Comparison of ENCODE assay signal across 9 cellular contexts in the genomic region with DNA sequence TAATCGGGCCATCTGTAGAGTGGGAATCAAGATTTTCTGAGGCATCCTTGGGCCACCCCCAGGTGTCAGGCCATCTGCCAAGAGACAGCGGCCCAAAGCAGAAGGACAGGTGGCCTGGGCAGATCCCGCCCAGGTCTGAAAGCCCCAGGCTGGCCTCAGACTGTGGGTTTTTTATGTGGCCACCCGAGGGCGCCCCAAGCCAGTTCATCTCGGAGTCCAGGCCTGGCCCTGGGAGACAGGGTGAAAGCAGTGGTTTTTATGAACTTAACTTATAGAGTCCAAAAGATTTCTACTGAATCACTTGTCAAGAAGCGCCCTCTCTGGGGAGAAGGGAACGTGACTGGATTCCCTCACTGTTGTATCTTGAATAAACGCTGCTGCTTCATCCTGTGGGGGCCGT. TPM values are rescaled to one million over a fixed set of nuclear protein-coding genes. Genes with fewer than 3 reads are reported as not detected.
DNase-seq lines count a peak whose midpoint lies in the region; ATAC-seq and TF ChIP-seq lines count a peak whose summit lies in the region.
"Not testable (repeated sequence)": the region's sequence is repeated elsewhere in the genome, so short reads cannot be mapped to it uniquely, and the experiment has no call there.
"Had no signal": no experiment of that assay in that cellular context is flagged by ENCODE, and none has a peak within 500 bp of the region (broad histone marks: within the 10 kb centered on the region; RNA-seq: fewer than 3 reads in every experiment).

No MANE protein-coding gene starts in this region.

- not testable (repeated sequence) for H3K4me1 Mint-ChIP-seq in WTC11, nephron progenitor cell

- not testable (repeated sequence) for H3K9me3 ChIP-seq in heart right ventricle, testis

- H3K27ac Mint-ChIP-seq in WTC11, nephron progenitor cell: not testable (repeated sequence)

- TF ChIP-seq CTCF in GM13977 (IDR thresholded peaks at IDR 0.05; ENCODE audit: extremely low read depth, insufficient read depth, missing control alignments), result peak; percentile 23
- not testable (repeated sequence) for TF ChIP-seq CTCF in WTC11 (IDR thresholded peaks at IDR 0.05); nephron progenitor cell (IDR thresholded peaks at IDR 0.05); testis (IDR thresholded peaks at IDR 0.05)
- peak in 8 of 9 donors; percentile 13 to 50 (median 39) for TF ChIP-seq CTCF in heart right ventricle (IDR thresholded peaks at IDR 0.05)

- intact Hi-C loops in heart right ventricle (cut with DNase I); testis (cut with DNase I; ENCODE audit: low total_unique reads): not testable (repeated sequence)

- H3K27me3 ChIP-seq in heart right ventricle, testis: not testable (repeated sequence)

- in situ Hi-C loops in GM13977 (cut with MboI; ENCODE audit: low pct_unique_long_range_greater_than_20kb, low sequenced_read_pairs, unreplicated experiment), result loop anchor here (25.0 kb wide), 1 partner anchor 111 kb away; a partner anchor contains a TSS

- not testable (repeated sequence) for H3K4me1 ChIP-seq in heart right ventricle, testis

- CTCF ChIA-PET in WTC11 (lab: Charles Lee), result not testable (repeated sequence)

- WGBS in heart right ventricle, 2 donors, result no CpG with 5 or more reads among the region's 10 CpGs
- WGBS in testis, 2 donors, result no CpG with 5 or more reads among the region's 10 CpGs

- ATAC-seq in WTC11, heart right ventricle: not testable (repeated sequence)

- not testable (repeated sequence) for H3K9me3 Mint-ChIP-seq in WTC11, nephron progenitor cell

- H3K36me3 Mint-ChIP-seq in WTC11; nephron progenitor cell (ENCODE audit: low read depth): not testable (repeated sequence)

- H3K27ac ChIP-seq in heart right ventricle, testis: not testable (repeated sequence)

- not testable (repeated sequence) for TF ChIP-seq POLR2A in testis (IDR thresholded peaks at IDR 0.05)

- H3K27me3 Mint-ChIP-seq in WTC11 (ENCODE audit: low read depth); nephron progenitor cell (ENCODE audit: low read depth, poor library complexity): not testable (repeated sequence)

- H3K36me3 ChIP-seq in heart right ventricle; testis (ENCODE audit: low read depth, missing control alignments): not testable (repeated sequence)

- POLR2A ChIA-PET in WTC11 (lab: Charles Lee), result not testable (repeated sequence)

- H3K4me3 Mint-ChIP-seq in WTC11, nephron progenitor cell: not testable (repeated sequence)

- DNase-seq in GM13977 (ENCODE audit: low spot score), result not testable (repeated sequence)
- peak; percentile 79 for DNase-seq in WTC11 (ENCODE audit: low spot score)
- DNase-seq in activated T-cell treated with anti-CD3 and anti-CD28 coated beads for 1 hour (ENCODE audit: low read depth), result peak; percentile 20
- peak; percentile 4 for DNase-seq in activated naive CD8-positive, alpha-beta T cell treated with anti-CD3 and anti-CD28 coated beads, Interleukin-2, amount 50 U/mL, for 16 hours (ENCODE audit: low read depth, low spot score)
- DNase-seq in heart right ventricle, result peak; percentile 64 to 78
- DNase-seq in nephron progenitor cell, result peak; percentile 76
- DNase-seq in stimulated activated CD4-positive, alpha-beta T cell treated with anti-CD3 and anti-CD28 coated beads, Interleukin-4, amount 100 ng/mL, for 1 hour, result peak; percentile 52
- peak; percentile 53 for DNase-seq in testis

- H3K4me3 ChIP-seq in heart right ventricle, testis: not testable (repeated sequence)

RNA-seq across cellular contexts. Expression of a gene that starts 47.9 kb away (rescaled TPM):
- total RNA-seq in WTC11 (2021), result 33.7 to 41.3 TPM (median 38.8 TPM) in 3 replicates
- total RNA-seq in heart right ventricle, result 1 to 10 TPM in 7 of 10 donors, under 1 TPM in 3; 0.51 to 3.5 (median 1.1) TPM
- polyA plus RNA-seq in heart right ventricle, result 1 to 10 TPM in 1 of 2 donors, under 1 TPM in 1; 0.94 to 4.0 TPM
- 10 to 100 TPM; 75.3 to 78.2 TPM for total RNA-seq in testis
- polyA plus RNA-seq in testis (ENCODE audit: insufficient read depth, low read depth, low replicate concordance), result 23.1 TPM

RNA-seq across cellular contexts. Expression of a gene that starts 58.0 kb away (rescaled TPM):
- total RNA-seq in WTC11 (2021) (17.3 to 19.2 TPM (median 17.6 TPM) in 3 replicates), heart right ventricle (1 to 10 TPM; 2.0 to 6.6 (median 4.3) TPM), testis (100 to 1,000 TPM; 120 to 162 TPM)
- polyA plus RNA-seq in heart right ventricle (10 to 100 TPM in 1 of 2 donors, 1 to 10 TPM in 1; 3.9 to 12.4 TPM), testis (ENCODE audit: insufficient read depth, low read depth, low replicate concordance) (33.0 TPM)
- total RNA-seq: OCI-LY7 had no signal
